13 cellular contexts compared by ENCODE assay signal in the genomic region with DNA sequence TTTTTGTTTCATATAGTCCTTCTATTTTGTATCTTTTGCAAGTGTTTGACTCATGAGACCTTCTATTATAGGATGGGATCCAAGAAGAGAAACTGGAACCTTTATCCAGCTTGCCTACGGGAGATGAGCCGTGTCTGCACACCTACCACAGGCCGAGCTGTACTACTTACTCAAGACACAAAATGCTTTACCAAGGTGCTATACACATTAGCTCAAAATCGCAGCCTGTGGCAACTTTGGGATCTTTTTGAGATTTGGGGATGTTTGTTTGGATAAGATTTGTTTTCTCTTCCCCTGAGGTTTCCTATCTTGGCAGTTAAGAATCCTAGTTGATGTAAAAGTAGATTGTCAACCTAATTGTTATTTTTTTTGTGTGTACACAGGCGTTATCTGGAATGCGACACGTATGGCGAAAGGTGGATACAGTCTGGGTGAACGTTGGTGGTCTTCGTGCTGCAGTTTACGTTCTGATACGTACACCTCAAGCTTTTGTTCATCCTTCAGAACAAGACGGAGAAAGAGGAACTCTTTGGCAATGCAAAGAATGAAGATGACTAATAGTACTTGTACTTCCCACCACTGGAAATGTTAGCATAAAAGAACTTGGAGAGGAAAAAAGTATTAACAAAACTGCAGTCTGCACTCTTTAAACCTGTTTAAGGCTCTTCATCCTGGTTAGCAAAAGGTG. TPM values are rescaled to one million over a fixed set of nuclear protein-coding genes. Genes with fewer than 3 reads are reported as not detected.
DNase-seq lines count a peak whose midpoint lies in the region; ATAC-seq, FAIRE-seq and TF ChIP-seq lines count a peak whose summit lies in the region.
"Had no signal": no experiment of that assay in that cellular context is flagged by ENCODE, and none has a peak within 500 bp of the region (broad histone marks: within the 10 kb centered on the region; RNA-seq: fewer than 3 reads in every experiment).

No MANE protein-coding gene starts in this region.

- H3K14ac ChIP-seq in mesenchymal stem cell (ENCODE audit: low read length in 2 of 2): no peak overlapping the region

- no peak overlapping the region for H4K8ac ChIP-seq in mesenchymal stem cell (ENCODE audit: low read length)

- H3K27ac Mint-ChIP-seq in astrocyte (ENCODE audit: unreplicated experiment): peak overlapping the region; percentile 66
- peak overlapping the region in 1 of 2 donors; percentile 77 for H3K27ac Mint-ChIP-seq in effector memory CD8-positive, alpha-beta T cell

- no peaks in the 10 kb centered on the region for H3K27me3 Mint-ChIP-seq in astrocyte (ENCODE audit: low read depth, unreplicated experiment)
- H3K27me3 Mint-ChIP-seq in effector memory CD8-positive, alpha-beta T cell: no peaks in the 10 kb centered on the region

- POLR2A ChIA-PET in HEK293 (lab: Yijun Ruan, JAX): interaction anchor here (0.7 to 2.8 kb wide), 6 partner anchors 11 to 66 kb away, joined by 3 to 15 read pairs (median 4); a partner anchor contains a TSS

- H3K23ac ChIP-seq in mesenchymal stem cell (ENCODE audit: low read length in 2 of 2): no peak overlapping the region

- H3K9me3 Mint-ChIP-seq in astrocyte (ENCODE audit: unreplicated experiment): no peaks in the 10 kb centered on the region
- H3K9me3 Mint-ChIP-seq in effector memory CD8-positive, alpha-beta T cell: no peaks in the 10 kb centered on the region

- no peak for ATAC-seq in HG02571 (IDR thresholded peaks at IDR 0.05; ENCODE audit: unreplicated experiment)
- no peak for ATAC-seq in effector memory CD8-positive, alpha-beta T cell (replicated peaks)
- no peak for ATAC-seq in HG03432 (IDR thresholded peaks at IDR 0.05; ENCODE audit: unreplicated experiment)

- no peak overlapping the region for H2AFZ ChIP-seq in astrocyte (ENCODE audit: low read depth, low read length)
- no peak overlapping the region for H2AFZ ChIP-seq in mesenchymal stem cell (ENCODE audit: low read depth, low read length)

- H3K36me3 ChIP-seq in HEK293 (ENCODE audit: control insufficient read depth in 2 of 2, insufficient read depth in 1 of 2, low read length in 2 of 2) (peaks cover 75 to 87% of the 10 kb centered on the region in 2 experiments), astrocyte (ENCODE audit: insufficient read depth, low read length) (peaks cover 63% of the 10 kb centered on the region), mesenchymal stem cell (ENCODE audit: control insufficient read depth in 1 of 2, insufficient read depth in 2 of 2, low read depth in 1 of 2, low read length in 2 of 2) (peaks cover 3 to 91% of the 10 kb centered on the region in 2 experiments)

- H2BK15ac ChIP-seq in mesenchymal stem cell (ENCODE audit: low read depth, poor library complexity, severe bottlenecking): no peak overlapping the region

- TF ChIP-seq CTCF in AG10803 (conservative IDR thresholded peaks at IDR 0.05; ENCODE audit: low read length) (no peak), HEK293 (tag by site-specific recombination; IDR thresholded peaks at IDR 0.05) (no peak), astrocyte (IDR thresholded peaks at IDR 0.05; ENCODE audit: insufficient read depth, low read depth, low read length) (no peak)

- H3K36me3 Mint-ChIP-seq in astrocyte (ENCODE audit: low read depth, unreplicated experiment): peaks cover 2% of the 10 kb centered on the region
- H3K36me3 Mint-ChIP-seq in effector memory CD8-positive, alpha-beta T cell (ENCODE audit: insufficient read depth): peaks cover 82% of the 10 kb centered on the region

- H3K79me2 ChIP-seq in astrocyte (ENCODE audit: insufficient read depth, low read length): peaks cover 16% of the 10 kb centered on the region

- CTCF ChIA-PET in HEK293 (lab: Yijun Ruan, JAX): interaction anchor here (0.6 to 1.2 kb wide), 2 partner anchors 44 to 417 kb away, joined by 3 to 5 read pairs; no protein-coding TSS in a partner anchor

- no peak overlapping the region for H2BK5ac ChIP-seq in mesenchymal stem cell (ENCODE audit: low read depth, low read length, poor library complexity, severe bottlenecking)

- 93% methylated on average over 9 of the region's 13 CpGs for WGBS in mesenchymal stem cell

- H3K79me1 ChIP-seq in mesenchymal stem cell (replicated peaks; ENCODE audit: low read length, poor library complexity, severe bottlenecking): peaks cover 5% of the 10 kb centered on the region

- H2BK12ac ChIP-seq in mesenchymal stem cell (ENCODE audit: low read length in 2 of 2): no peak overlapping the region

- H3K9me3 ChIP-seq in HEK293 (ENCODE audit: control insufficient read depth, insufficient read depth, low read depth, low read length) (no peaks in the 10 kb centered on the region), astrocyte (ENCODE audit: insufficient read depth, low read depth, low read length) (no peaks in the 10 kb centered on the region), mesenchymal stem cell (ENCODE audit: control insufficient read depth, low read length) (no peaks in the 10 kb centered on the region)

- H3K4me2 ChIP-seq in astrocyte (ENCODE audit: low read length) (no peak overlapping the region), mesenchymal stem cell (ENCODE audit: low read length, poor library complexity, severe bottlenecking) (no peak overlapping the region)

- no peak overlapping the region for H2AK5ac ChIP-seq in mesenchymal stem cell (ENCODE audit: low read length, severe bottlenecking)

- H3K9ac ChIP-seq in astrocyte (ENCODE audit: low read length) (peak overlapping the region; percentile 15), mesenchymal stem cell (ENCODE audit: low read length) (peak overlapping the region; percentile 17)

- H3K4me3 ChIP-seq in AG10803 (ENCODE audit: low read length) (no peak overlapping the region), HEK293 (ENCODE audit: low read depth, low read length) (no peak overlapping the region), astrocyte (ENCODE audit: insufficient read depth, low read depth, low read length) (no peak overlapping the region), mesenchymal stem cell (ENCODE audit: insufficient read depth in 1 of 2, low read depth in 1 of 2, low read length in 2 of 2) (no peak overlapping the region)

- no peak overlapping the region for H4K91ac ChIP-seq in mesenchymal stem cell (ENCODE audit: low read length)

- DNase-seq in AG10803 (ENCODE audit: low read depth) (peak; percentile 39), astrocyte (ENCODE audit: low read depth) (peak; percentile 60), mesenchymal stem cell (peak; percentile 41), NCI-H146 treated with DMSO at 0.1 percent for 48 hours (lab: John Stamatoyannopoulos, UW; ENCODE audit: unreplicated experiment) (no peak)
- DNase-seq in effector memory CD8-positive, alpha-beta T cell: no peak
- DNase-seq: activated T-cell treated with anti-CD3 and anti-CD28 coated beads, Interleukin-2, amount 50 U/mL, for 48 hours; COR-L47; NCI-H1417 treated with DMSO at 0.1 percent for 48 hours; stimulated activated CD4-positive, alpha-beta T cell treated with anti-CD3 and anti-CD28 coated beads, Interleukin-15, amount 100 ng/mL, for 24 hours; stimulated activated naive CD4-positive, alpha-beta T cell had no signal

- H3K4me1 ChIP-seq in HEK293 (ENCODE audit: control insufficient read depth, insufficient read depth, low read length): no peaks in the 10 kb centered on the region
- H3K4me1 ChIP-seq in astrocyte (ENCODE audit: insufficient read depth, low read length): peaks cover 10% of the 10 kb centered on the region
- no peaks in the 10 kb centered on the region for H3K4me1 ChIP-seq in mesenchymal stem cell (ENCODE audit: control insufficient read depth, insufficient read depth, low read depth, low read length)

- no peak overlapping the region for H3K4ac ChIP-seq in mesenchymal stem cell (ENCODE audit: low read depth in 1 of 2, low read length in 2 of 2)

- H2BK120ac ChIP-seq in mesenchymal stem cell (ENCODE audit: low read depth, low read length): no peak overlapping the region

- H3K27ac ChIP-seq in HEK293 (ENCODE audit: extremely low read depth, low read depth, low read length) (0 out of 2 replicates have a peak overlapping the region, but pooled peaks have one; percentile 8), astrocyte (ENCODE audit: low read depth, low read length) (peak overlapping the region; percentile 21), mesenchymal stem cell (ENCODE audit: low read length, poor library complexity, severe bottlenecking) (peak overlapping the region; percentile 27)

- no peak overlapping the region for H3K4me3 Mint-ChIP-seq in astrocyte (ENCODE audit: unreplicated experiment)
- H3K4me3 Mint-ChIP-seq in effector memory CD8-positive, alpha-beta T cell: no peak overlapping the region

- H3K27me3 ChIP-seq in astrocyte (ENCODE audit: insufficient read depth, low read length): no peaks in the 10 kb centered on the region
- no peaks in the 10 kb centered on the region for H3K27me3 ChIP-seq in mesenchymal stem cell (ENCODE audit: control insufficient read depth in 1 of 2, insufficient read depth in 1 of 2, low read length in 2 of 2)

- no peak for FAIRE-seq in astrocyte (lab: Jason Lieb, UNC)

- H3K4me1 Mint-ChIP-seq in astrocyte (ENCODE audit: low read depth, unreplicated experiment): peaks cover 40% of the 10 kb centered on the region
- peaks cover 0 to 38% of the 10 kb centered on the region in 2 donors for H3K4me1 Mint-ChIP-seq in effector memory CD8-positive, alpha-beta T cell (ENCODE audit: low read depth in 2 of 2)

- no peak overlapping the region for H3K18ac ChIP-seq in mesenchymal stem cell (ENCODE audit: low read depth in 1 of 2, low read length in 2 of 2)

- H4K20me1 ChIP-seq in astrocyte (ENCODE audit: insufficient read depth, low read length): peaks cover 21% of the 10 kb centered on the region

RNA-seq across cellular contexts. Expression of a gene that starts 13.1 kb away (rescaled TPM):
- total RNA-seq in astrocyte: 167 and 170 TPM in 2 replicates
- polyA plus RNA-seq in mesenchymal stem cell (2013, experiment 1 of 2): 83.9 TPM
- 77.6 TPM for polyA plus RNA-seq in mesenchymal stem cell (2013, experiment 2 of 2)

RNA-seq across cellular contexts. Expression of a gene that starts 21.4 kb away (rescaled TPM):
- 32.7 and 36.6 TPM in 2 replicates for total RNA-seq in astrocyte
- 19.1 TPM for polyA plus RNA-seq in mesenchymal stem cell (2013, experiment 1 of 2)
- polyA plus RNA-seq in mesenchymal stem cell (2013, experiment 2 of 2): 20.3 TPM

Comparison
In these comparisons a context has a peak if more than half of its experiments do, and no peak if none do; other contexts are left out.
1. DNase-seq: peak in AG10803 (single experiment), astrocyte (single experiment) and mesenchymal stem cell (single experiment); none in effector memory CD8-positive, alpha-beta T cell (0 of 3) and NCI-H146 treated with DMSO at 0.1 percent for 48 hours (single experiment).
2. Peak in every context shown above with its lines, with median percentiles within 50 percentile points of each other: H3K27ac ChIP-seq.